11 cellular contexts compared by ENCODE assay signal in genomic region chr17:79006794-79007503, GRCh38. TPM values are rescaled to one million over a fixed set of nuclear protein-coding genes. Genes with fewer than 3 reads are reported as not detected.
A peak's percentile ranks its signal among the peaks of the same experiment; 100 is the strongest.
DNase-seq lines count a peak whose midpoint lies in the region; ATAC-seq and TF ChIP-seq lines count a peak whose summit lies in the region.
"Had no signal": no experiment of that assay in that cellular context is flagged by ENCODE, and none has a peak within 500 bp of the region (broad histone marks: within the 10 kb centered on the region; RNA-seq: fewer than 3 reads in every experiment).

No MANE protein-coding gene starts in this region.

- no peaks in the 10 kb centered on the region for H3K9me3 ChIP-seq in sigmoid colon
- H3K9me3 ChIP-seq: heart left ventricle had no signal

- no TSS peak for BruUV-seq in Calu3 (replicated peaks; lab: Mats Ljungman, UMichigan)

- ATAC-seq in T-cell (replicated peaks in 1 of 4), result no peak
- ATAC-seq in GM21717 (IDR thresholded peaks at IDR 0.05; ENCODE audit: unreplicated experiment), result no peak
- ATAC-seq in HG02970 (IDR thresholded peaks at IDR 0.05; ENCODE audit: low FRiP score, unreplicated experiment), result no peak
- ATAC-seq in HG02678 (IDR thresholded peaks at IDR 0.05; ENCODE audit: unreplicated experiment), result no peak
- ATAC-seq: heart left ventricle had no signal

- no peaks in the 10 kb centered on the region for H3K27me3 Mint-ChIP-seq in Calu3 (ENCODE audit: unreplicated experiment)
- no peaks in the 10 kb centered on the region for H3K27me3 Mint-ChIP-seq in T-cell

- TF ChIP-seq EP300 in sigmoid colon (IDR thresholded peaks at IDR 0.05), result no peak

- no peak for TF ChIP-seq POLR2A in sigmoid colon (IDR thresholded peaks at IDR 0.05)

- DNase-seq in Calu3 (no peak), T-cell (no peak), islet precursor cell (peak; percentile 42), sigmoid colon (peak; percentile 48), SHP77 treated with DMSO at 0.1 percent for 48 hours (lab: John Stamatoyannopoulos, UW) (no peak)
- DNase-seq: activated gamma-delta T cell, NCI-H1694 treated with DMSO at 0.1 percent for 48 hours had no signal

- H3K4me1 Mint-ChIP-seq in Calu3 (ENCODE audit: low read depth, unreplicated experiment) (peaks cover 61% of the 10 kb centered on the region), T-cell (peaks cover 61 to 65% (median 61%) of the 10 kb centered on the region in 3 donors)

- CTCF ChIA-PET in Calu3 (lab: Charles Lee) (no interaction called here), T-cell (lab: Charles Lee) (no interaction called here)

- H3K9me3 Mint-ChIP-seq in Calu3 (ENCODE audit: low read depth, unreplicated experiment), result no peaks in the 10 kb centered on the region
- no peaks in the 10 kb centered on the region for H3K9me3 Mint-ChIP-seq in T-cell

- TF ChIP-seq CTCF in Calu3 (IDR thresholded peaks at IDR 0.05; ENCODE audit: unreplicated experiment) (no peak), sigmoid colon (IDR thresholded peaks at IDR 0.05) (no peak)

- H3K4me1 ChIP-seq in sigmoid colon, result peaks cover 0 to 42% (median 32%) of the 10 kb centered on the region in 4 donors

- H3K36me3 Mint-ChIP-seq in Calu3 (ENCODE audit: insufficient read depth, unreplicated experiment) (peaks cover 35% of the 10 kb centered on the region), T-cell (peaks cover 5% of the 10 kb centered on the region)

- peak overlapping the region; percentile 3 for H3K4me3 Mint-ChIP-seq in Calu3 (ENCODE audit: low read depth, unreplicated experiment)
- H3K4me3 Mint-ChIP-seq in T-cell, result peak overlapping the region; percentile 64 to 86 (median 85)

- POLR2A ChIA-PET in T-cell (lab: Charles Lee), result no interaction called here

- no peaks in the 10 kb centered on the region for H3K27me3 ChIP-seq in sigmoid colon
- H3K27me3 ChIP-seq: heart left ventricle had no signal

- H3K27ac ChIP-seq in sigmoid colon, result no peak overlapping the region
- H3K27ac ChIP-seq: heart left ventricle had no signal

- H3K4me3 ChIP-seq in sigmoid colon, result no peak overlapping the region

- WGBS in sigmoid colon, 2 donors, result 72 to 84% methylated on average over 19 of the region's 19 CpGs

- intact Hi-C loops in Calu3 (cut with micrococcal nuclease; ENCODE audit: unreplicated experiment) (no loop called here), sigmoid colon (cut with DNase I) (no loop called here)

- H3K27ac Mint-ChIP-seq in Calu3 (ENCODE audit: unreplicated experiment), result peak overlapping the region; percentile 38
- peak overlapping the region; percentile 59 to 78 for H3K27ac Mint-ChIP-seq in T-cell

- no peaks in the 10 kb centered on the region for H3K36me3 ChIP-seq in sigmoid colon

RNA-seq across cellular contexts. Expression of gene CANT1, which starts 2.6 kb away (rescaled TPM):
- total RNA-seq in Calu3 (2022) (95.7 and 115 TPM in 2 replicates), T-cell (10 to 100 TPM; 46.2 to 63.1 (median 57.7) TPM), sigmoid colon (10 to 100 TPM; 11.1 to 19.1 (median 13.4) TPM)
- 100 to 1,000 TPM in 1 of 3 donors, 10 to 100 TPM in 2; 51.1 to 132 (median 60.3) TPM for polyA plus RNA-seq in sigmoid colon

RNA-seq across cellular contexts. Expression of gene C1QTNF1, which starts 17.0 kb away (rescaled TPM):
- total RNA-seq in Calu3 (2022) (3.1 and 3.3 TPM in 2 replicates), T-cell (under 1 TPM in 4 of 5 donors, not detected in 1; 0.10 to 0.57 (median 0.26) TPM), sigmoid colon (10 to 100 TPM; 14.8 to 31.4 (median 26.2) TPM)
- 10 to 100 TPM in 1 of 3 donors, 1 to 10 TPM in 2; 1.4 to 34.6 (median 4.8) TPM for polyA plus RNA-seq in sigmoid colon

RNA-seq across cellular contexts. Expression of gene LGALS3BP, which starts 27.2 kb away (rescaled TPM):
- total RNA-seq in Calu3 (2022) (747 and 1,100 TPM in 2 replicates), T-cell (10 to 100 TPM; 28.2 to 80.7 (median 51.6) TPM), sigmoid colon (100 to 1,000 TPM; 134 to 277 (median 186) TPM)
- 100 to 1,000 TPM in 2 of 3 donors, 10 to 100 TPM in 1; 92.5 to 415 (median 138) TPM for polyA plus RNA-seq in sigmoid colon

Comparison
In these comparisons a context has a peak if more than half of its experiments do, and no peak if none do; other contexts are left out.
1. DNase-seq: peak in islet precursor cell (single experiment) and sigmoid colon (single experiment); none in Calu3 (single experiment), T-cell (0 of 34) and SHP77 treated with DMSO at 0.1 percent for 48 hours (single experiment).